Comparison of ENCODE assay signal across 22 cellular contexts in the genomic region with DNA sequence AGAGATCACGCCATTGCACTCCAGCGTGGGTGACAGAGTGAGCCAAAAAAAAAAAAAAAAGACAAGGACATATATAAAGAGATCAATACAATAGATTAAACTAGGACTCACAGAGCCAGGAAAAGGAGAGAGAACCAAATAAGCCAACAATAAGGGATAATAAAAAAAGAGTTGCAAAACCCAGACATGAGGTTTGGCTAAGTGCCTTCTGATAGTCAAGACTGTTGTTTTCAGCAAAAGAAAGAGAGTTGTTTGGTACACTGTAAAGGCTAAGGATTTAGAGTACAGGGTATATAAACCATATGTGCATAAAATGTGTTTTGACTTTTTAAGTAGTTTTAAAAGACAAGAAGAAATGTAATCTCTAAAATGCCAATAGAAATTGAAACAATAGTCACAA.
"Had no signal": no experiment of that assay in that cellular context is flagged by ENCODE, and none has a peak within 500 bp of the region (broad histone marks: within the 10 kb centered on the region; RNA-seq: fewer than 3 reads in every experiment).

No MANE protein-coding gene starts in this region.

- H3K27me3 ChIP-seq: adrenal gland, ascending aorta, brain microvascular endothelial cell, heart right ventricle, pancreas, right atrium auricular region, tibial nerve had no signal

- H3K4me3 Mint-ChIP-seq: activated naive CD4-positive, alpha-beta T cell treated with anti-CD3 and anti-CD28 coated beads, Interleukin-2, amount 50 U/mL, for 24 hours; activated T-helper 17 cell treated with anti-CD3 and anti-CD28 coated beads, Interleukin-2, amount 50 U/mL, for 72 hours; naive thymus-derived CD4-positive, alpha-beta T cell had no signal

- H3K9me3 Mint-ChIP-seq: activated naive CD4-positive, alpha-beta T cell treated with anti-CD3 and anti-CD28 coated beads, Interleukin-2, amount 50 U/mL, for 24 hours; activated T-helper 17 cell treated with anti-CD3 and anti-CD28 coated beads, Interleukin-2, amount 50 U/mL, for 72 hours; naive thymus-derived CD4-positive, alpha-beta T cell had no signal

- H3K27ac Mint-ChIP-seq: activated naive CD4-positive, alpha-beta T cell treated with anti-CD3 and anti-CD28 coated beads, Interleukin-2, amount 50 U/mL, for 24 hours; activated T-helper 17 cell treated with anti-CD3 and anti-CD28 coated beads, Interleukin-2, amount 50 U/mL, for 72 hours had no signal

- H3K4me1 ChIP-seq: adrenal gland, ascending aorta, tibial nerve had no signal

- ATAC-seq: activated T-helper 17 cell treated with anti-CD3 and anti-CD28 coated beads, Interleukin-2, amount 50 U/mL, for 72 hours; heart right ventricle; naive thymus-derived CD4-positive, alpha-beta T cell; pancreas; psoas muscle had no signal

- DNase-seq: activated CD4-positive, alpha-beta T cell treated with anti-CD3 and anti-CD28 coated beads for 4 hours; activated CD4-positive, alpha-beta T cell treated with anti-CD3 and anti-CD28 coated beads, Interleukin-2, amount 50 U/mL, for 4 hours; activated CD4-positive, CD25-positive, alpha-beta regulatory T cell; activated CD8-positive, alpha-beta memory T cell treated with anti-CD3 and anti-CD28 coated beads, Interleukin-2, amount 50 U/mL, for 4 hours; activated T-cell treated with anti-CD3 and anti-CD28 coated beads, Interleukin-2, amount 50 U/mL, for 1 hour; adrenal gland; brain microvascular endothelial cell; foreskin fibroblast; heart right ventricle; midbrain; naive thymus-derived CD4-positive, alpha-beta T cell; pancreas; psoas muscle; stimulated activated CD4-positive, alpha-beta T cell treated with anti-CD3 and anti-CD28 coated beads, Interleukin-15, amount 100 ng/mL, for 24 hours; stimulated activated CD4-positive, alpha-beta T cell treated with anti-CD3 and anti-CD28 coated beads, Interleukin-2, amount 100 ng/mL, for 24 hours; stimulated activated naive CD4-positive, alpha-beta T cell treated with Interleukin-2 at 50 U/mL for 16 hours had no signal

- H3K4me3 ChIP-seq: adrenal gland, ascending aorta, heart right ventricle, pancreas, psoas muscle, right atrium auricular region, SK-N-MC, tibial nerve had no signal

- H3K4me1 Mint-ChIP-seq: activated naive CD4-positive, alpha-beta T cell treated with anti-CD3 and anti-CD28 coated beads, Interleukin-2, amount 50 U/mL, for 24 hours; activated T-helper 17 cell treated with anti-CD3 and anti-CD28 coated beads, Interleukin-2, amount 50 U/mL, for 72 hours had no signal

- H3K27me3 Mint-ChIP-seq: activated naive CD4-positive, alpha-beta T cell treated with anti-CD3 and anti-CD28 coated beads, Interleukin-2, amount 50 U/mL, for 24 hours; activated T-helper 17 cell treated with anti-CD3 and anti-CD28 coated beads, Interleukin-2, amount 50 U/mL, for 72 hours; naive thymus-derived CD4-positive, alpha-beta T cell had no signal

- H3K9me3 ChIP-seq: adrenal gland, ascending aorta, heart right ventricle, pancreas, psoas muscle, right atrium auricular region, tibial nerve had no signal
